ENCODE assay signal across 8 cellular contexts in genomic region chr10:97861351-97861750, GRCh38. TPM values are rescaled to one million over a fixed set of nuclear protein-coding genes. Genes with fewer than 3 reads are reported as not detected.
DNase-seq lines count a peak whose midpoint lies in the region; ATAC-seq lines count a peak whose summit lies in the region.

No MANE protein-coding gene starts in this region.

- no peak overlapping the region for H3K4me3 Mint-ChIP-seq in immature natural killer cell

- H3K4me1 Mint-ChIP-seq in immature natural killer cell = peaks cover 12 to 20% of the 10 kb centered on the region in 2 donors

- H3K36me3 Mint-ChIP-seq in immature natural killer cell = peaks cover 0 to 6% (median 6%) of the 10 kb centered on the region in 3 donors

- H3K27me3 Mint-ChIP-seq in immature natural killer cell (ENCODE audit: low read depth in 3 of 3) = peaks cover 2 to 3% (median 2%) of the 10 kb centered on the region in 3 donors

- H3K27ac Mint-ChIP-seq in immature natural killer cell = no peak overlapping the region

- ATAC-seq in HG02852 (IDR thresholded peaks at IDR 0.05; ENCODE audit: unreplicated experiment) = no peak

- H3K9me3 Mint-ChIP-seq in immature natural killer cell = peaks cover 0 to 2% (median 0%) of the 10 kb centered on the region in 6 donors

- peak; percentile 89 for DNase-seq in Daoy (ENCODE audit: low read depth)
- DNase-seq in M059J (ENCODE audit: low read depth) = peak; percentile 92
- peak; percentile 85 for DNase-seq in dedifferentiated amniotic fluid mesenchymal stem cell (ENCODE audit: extremely low spot score)
- DNase-seq in occipital lobe (lab: John Stamatoyannopoulos, UW) = peak; percentile 77
- DNase-seq in GM19238 (ENCODE audit: insufficient read length, low spot score) = no peak
- no peak for DNase-seq in immature natural killer cell
- no peak for DNase-seq in cerebellar cortex (ENCODE audit: low spot score)

RNA-seq across cellular contexts. Expression of gene GOLGA7B, which starts 11.7 kb away (rescaled TPM):
- total RNA-seq in Daoy (2014; rRNA removed; shearing (Covaris generic)) = 1.3 and 2.0 TPM in 2 replicates
- total RNA-seq in M059J (2014; rRNA removed; shearing (Covaris generic)) = not detected in 2 replicates
- total RNA-seq in occipital lobe = 11.9 TPM
- polyA plus RNA-seq in immature natural killer cell = under 1 TPM; 0.09 to 0.27 (median 0.17) TPM

Comparison
In these comparisons a context has a peak if more than half of its experiments do, and no peak if none do; other contexts are left out.
1. DNase-seq: peak in Daoy (single experiment), M059J (single experiment), dedifferentiated amniotic fluid mesenchymal stem cell (single experiment) and occipital lobe (single experiment); none in GM19238 (single experiment), immature natural killer cell (0 of 3) and cerebellar cortex (single experiment).